Comparison of ENCODE assay signal across 8 cellular contexts in genomic region chr1:246527402-246528088, GRCh38. TPM values are rescaled to one million over a fixed set of nuclear protein-coding genes. Genes with fewer than 3 reads are reported as not detected.
DNase-seq lines count a peak whose midpoint lies in the region; ATAC-seq and TF ChIP-seq lines count a peak whose summit lies in the region.

No MANE protein-coding gene starts in this region.

- H4K20me1 ChIP-seq in PC-3 (ENCODE audit: low read length): no peaks in the 10 kb centered on the region

- CTCF ChIA-PET in PC-3 (lab: Charles Lee): no interaction called here

- peaks cover 10% of the 10 kb centered on the region for H3K4me1 ChIP-seq in PC-3 (ENCODE audit: insufficient read depth, low read length)
- no peaks in the 10 kb centered on the region for H3K4me1 ChIP-seq in left lung

- no peak overlapping the region for H3K4me2 ChIP-seq in PC-3 (ENCODE audit: low read length)

- BruUV-seq in PC-3 (replicated peaks; lab: Mats Ljungman, UMichigan): no TSS peak

- H3K9me3 ChIP-seq in PC-3 (ENCODE audit: low read length) (0 out of 2 replicates have a peak, but pooled peaks cover 5% of the 10 kb centered on the region), left lung (peaks cover 0 to 28% of the 10 kb centered on the region in 2 donors)

- no peak for TF ChIP-seq CTCF in GM06990 (IDR thresholded peaks at IDR 0.05; ENCODE audit: insufficient read depth, low read length, poor library complexity, severe bottlenecking)
- TF ChIP-seq CTCF in PC-3 (conservative IDR thresholded peaks at IDR 0.05; ENCODE audit: low read depth, low read length): no peak
- no peak for TF ChIP-seq CTCF in left lung (IDR thresholded peaks at IDR 0.05)

- peak overlapping the region; percentile 35; the same call in 1 of the 2 replicates for H2AFZ ChIP-seq in PC-3 (ENCODE audit: low read length)

- H3K4me3 ChIP-seq in GM06990 (replicated peaks; ENCODE audit: low read depth, low read length): no peak overlapping the region
- no peak overlapping the region for H3K4me3 ChIP-seq in PC-3 (ENCODE audit: low read length)
- no peak overlapping the region for H3K4me3 ChIP-seq in left lung

- H3K9ac ChIP-seq in PC-3 (ENCODE audit: low read length): no peak overlapping the region

- ATAC-seq in GM21717 (IDR thresholded peaks at IDR 0.05; ENCODE audit: unreplicated experiment) (peak; percentile 55), PC-3 (peak; percentile 53), left lung (peak; percentile 24), GM19397 (IDR thresholded peaks at IDR 0.05; ENCODE audit: unreplicated experiment) (no peak)

- H3K27me3 ChIP-seq in GM06990 (replicated peaks; ENCODE audit: control insufficient read depth, insufficient read depth, low read length) (no peaks in the 10 kb centered on the region), PC-3 (ENCODE audit: low read length) (no peaks in the 10 kb centered on the region), left lung (no peaks in the 10 kb centered on the region)

- intact Hi-C loops in PC-3 (cut with micrococcal nuclease): no loop called here
- intact Hi-C loops in left lung (cut with DNase I): no loop called here

- DNase-seq in GM06990 (ENCODE audit: extremely low read depth, insufficient read length) (peak; percentile 48), PC-3 (peak; percentile 17), left lung (peak in 1 of 2 donors; percentile 56), nucleus accumbens (lab: John Stamatoyannopoulos, UW) (no peak), DMS153 (lab: John Stamatoyannopoulos, UW) (no peak), 8988T (no peak)

- no peaks in the 10 kb centered on the region for H3K79me2 ChIP-seq in PC-3 (ENCODE audit: low read length)

- no peaks in the 10 kb centered on the region for H3F3A ChIP-seq in PC-3 (ENCODE audit: low read length, unreplicated experiment)

- POLR2A ChIA-PET in PC-3 (lab: Charles Lee; ENCODE audit: unreplicated experiment): no interaction called here

- no peaks in the 10 kb centered on the region for H3K36me3 ChIP-seq in GM06990 (ENCODE audit: control insufficient read depth, insufficient read depth, low read length)
- no peaks in the 10 kb centered on the region for H3K36me3 ChIP-seq in PC-3 (ENCODE audit: low read depth, low read length)
- no peaks in the 10 kb centered on the region for H3K36me3 ChIP-seq in left lung

- H3K27ac ChIP-seq in PC-3 (ENCODE audit: low read length) (no peak overlapping the region), left lung (no peak overlapping the region)

- H3K9me2 ChIP-seq in PC-3 (replicated peaks; ENCODE audit: low read length): no peaks in the 10 kb centered on the region

RNA-seq across cellular contexts. Expression of gene SMYD3, which starts 20.5 kb away (rescaled TPM):
- total RNA-seq in PC-3 (2014; rRNA removed): 33.0 and 40.3 TPM in 2 replicates
- 10 to 100 TPM; 29.9 to 35.1 TPM for total RNA-seq in left lung

RNA-seq across cellular contexts. Expression of gene TFB2M, which starts 38.5 kb away (rescaled TPM):
- total RNA-seq in PC-3 (2014; rRNA removed) (30.7 and 47.0 TPM in 2 replicates), left lung (1 to 10 TPM; 8.8 to 9.3 TPM)

RNA-seq across cellular contexts. Expression of gene CNST, which starts 38.7 kb away (rescaled TPM):
- total RNA-seq in PC-3 (2014; rRNA removed): 13.5 and 15.0 TPM in 2 replicates
- 10 to 100 TPM; 20.3 to 24.0 TPM for total RNA-seq in left lung

Comparison
In these comparisons a context has a peak if more than half of its experiments do, and no peak if none do; other contexts are left out.
1. DNase-seq: peak in GM06990 (single experiment) and PC-3 (single experiment); none in nucleus accumbens (0 of 56), DMS153 (single experiment) and 8988T (single experiment).